Comparison of ENCODE assay signal across 8 cellular contexts in genomic region chr15:90320062-90320884, GRCh38. TPM values are rescaled to one million over a fixed set of nuclear protein-coding genes. Genes with fewer than 3 reads are reported as not detected.
A peak's percentile ranks its signal among the peaks of the same experiment; 100 is the strongest.
DNase-seq lines count a peak whose midpoint lies in the region; ATAC-seq, FAIRE-seq and TF ChIP-seq lines count a peak whose summit lies in the region.

No MANE protein-coding gene starts in this region.

- H3K4me3 Mint-ChIP-seq in activated CD4-positive, alpha-beta T cell treated with anti-CD3 and anti-CD28 coated beads for 36 hours, result no peak overlapping the region

- FAIRE-seq in GM18507 (lab: Jason Lieb, UNC), result peak; percentile 91

- H3K27ac ChIP-seq in 22Rv1 (0 out of 2 replicates have a peak overlapping the region, but pooled peaks have one; percentile 18), coronary artery (peak overlapping the region; percentile 64 to 65)

- H3K4me3 ChIP-seq in coronary artery, result peak overlapping the region; percentile 42

- no peaks in the 10 kb centered on the region for H3K27me3 Mint-ChIP-seq in activated CD4-positive, alpha-beta T cell treated with anti-CD3 and anti-CD28 coated beads for 36 hours

- ATAC-seq in HG03460 (IDR thresholded peaks at IDR 0.05; ENCODE audit: unreplicated experiment), result peak; percentile 89
- ATAC-seq in activated CD4-positive, alpha-beta T cell treated with anti-CD3 and anti-CD28 coated beads for 36 hours, result peak; percentile 99
- ATAC-seq in left lobe of liver, result peak; percentile 95

- H3K4me1 Mint-ChIP-seq in activated CD4-positive, alpha-beta T cell treated with anti-CD3 and anti-CD28 coated beads for 36 hours, result peaks cover 6% of the 10 kb centered on the region

- H3K27ac Mint-ChIP-seq in activated CD4-positive, alpha-beta T cell treated with anti-CD3 and anti-CD28 coated beads for 36 hours, result no peak overlapping the region

- CTCF ChIA-PET in activated CD4-positive, alpha-beta T cell treated with anti-CD3 and anti-CD28 coated beads for 36 hours (lab: Charles Lee), result interaction anchor here (0.6 to 7.7 kb wide), 94 partner anchors 9 to 614 kb away, joined by 3 to 114 read pairs (median 4); partner anchors contain the start of genes HDDC3, IQGAP1 and UNC45A

- POLR2A ChIA-PET in activated CD4-positive, alpha-beta T cell treated with anti-CD3 and anti-CD28 coated beads for 36 hours (lab: Charles Lee), result no interaction called here

- TF ChIP-seq CTCF in 22Rv1 (IDR thresholded peaks at IDR 0.05) (peak; percentile 97), coronary artery (IDR thresholded peaks at IDR 0.05) (peak; percentile 98)

- DNase-seq in GM18507 (ENCODE audit: extremely low spot score, insufficient read length, low read depth) (peak; percentile 78), NCI-H524 treated with DMSO at 0.1 percent for 48 hours (lab: John Stamatoyannopoulos, UW) (peak; percentile 76), coronary artery (ENCODE audit: low spot score) (peak; percentile 91), left lobe of liver (ENCODE audit: low spot score) (peak; percentile 79)
- peak; percentile 83 for DNase-seq in activated CD4-positive, alpha-beta T cell treated with anti-CD3 and anti-CD28 coated beads for 36 hours
- peak; percentile 69 for DNase-seq in stimulated activated CD4-positive, alpha-beta T cell treated with anti-CD3 and anti-CD28 coated beads, Interleukin-1b, Interleukin-23, amount 100 ng/mL, for 48 hours

- intact Hi-C loops in activated CD4-positive, alpha-beta T cell treated with anti-CD3 and anti-CD28 coated beads for 36 hours (cut with DNase I, micrococcal nuclease), result loop anchor here (1.0 to 5.0 kb wide), 6 partner anchors 162 to 567 kb away; no protein-coding TSS in a partner anchor

- H3K36me3 Mint-ChIP-seq in activated CD4-positive, alpha-beta T cell treated with anti-CD3 and anti-CD28 coated beads for 36 hours (ENCODE audit: low read depth), result no peaks in the 10 kb centered on the region

- H3K9me3 Mint-ChIP-seq in activated CD4-positive, alpha-beta T cell treated with anti-CD3 and anti-CD28 coated beads for 36 hours (ENCODE audit: low read depth), result no peaks in the 10 kb centered on the region

RNA-seq across cellular contexts. Expression of gene ZNF774, which starts 31.8 kb away (rescaled TPM):
- 1 to 10 TPM; 1.5 to 2.0 TPM for total RNA-seq in activated CD4-positive, alpha-beta T cell treated with anti-CD3 and anti-CD28 coated beads for 36 hours
- 1.4 TPM for total RNA-seq in left lobe of liver

RNA-seq across cellular contexts. Expression of gene NGRN, which starts 54.8 kb away (rescaled TPM):
- total RNA-seq in activated CD4-positive, alpha-beta T cell treated with anti-CD3 and anti-CD28 coated beads for 36 hours, result 10 to 100 TPM; 22.0 to 23.9 TPM
- 26.7 TPM for total RNA-seq in left lobe of liver

Comparison
In these comparisons a context has a peak if more than half of its experiments do, and no peak if none do; other contexts are left out.
1. Peak in every context shown above with its lines: DNase-seq, ATAC-seq, H3K4me3 ChIP-seq and H3K27ac ChIP-seq.